ENCODE assay signal across 8 cellular contexts in the genomic region with DNA sequence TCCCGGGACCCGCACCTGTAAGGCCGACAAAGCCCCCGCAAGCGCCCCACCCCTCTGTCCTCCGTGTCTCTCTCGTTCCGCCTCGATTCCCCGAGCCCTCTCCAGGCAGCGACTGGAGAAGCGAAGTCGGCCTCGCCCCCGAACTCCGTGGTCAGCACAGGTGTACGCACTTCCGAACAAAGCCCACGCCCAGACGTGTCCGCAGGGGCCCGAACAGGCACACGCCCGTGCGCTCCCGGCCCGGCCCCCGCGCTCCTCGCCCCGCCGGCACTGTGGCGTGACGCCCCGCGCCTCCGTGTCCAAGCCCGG.
DNase-seq lines count a peak whose midpoint lies in the region; ATAC-seq lines count a peak whose summit lies in the region.

No MANE protein-coding gene starts in this region.

- no peaks in the 10 kb centered on the region for H3K36me3 ChIP-seq in adipocyte (ENCODE audit: control insufficient read depth, insufficient read depth, low read length, severe bottlenecking)
- H3K36me3 ChIP-seq in subcutaneous abdominal adipose tissue (ENCODE audit: control insufficient read depth in 5 of 5, insufficient read depth in 5 of 5, low read length in 5 of 5) = no peaks in the 10 kb centered on the region

- H3K4me3 ChIP-seq in adipocyte (ENCODE audit: low read length) (peak overlapping the region; percentile 87), subcutaneous abdominal adipose tissue (ENCODE audit: low read depth in 1 of 5, low read length in 5 of 5) (peak overlapping the region in 4 of 5 donors; percentile 55 to 79 (median 67))

- H3K9ac ChIP-seq in adipocyte (ENCODE audit: low read length) = peak overlapping the region; percentile 97
- H3K9ac ChIP-seq in subcutaneous abdominal adipose tissue (ENCODE audit: low read length in 5 of 5) = peak overlapping the region in 3 of 5 donors; percentile 62 to 80 (median 64)

- no peak overlapping the region for H3K27ac ChIP-seq in subcutaneous abdominal adipose tissue (ENCODE audit: low read depth, low read length)

- H3K9me3 ChIP-seq in adipocyte (ENCODE audit: control insufficient read depth, low read length) = no peaks in the 10 kb centered on the region
- no peaks in the 10 kb centered on the region for H3K9me3 ChIP-seq in subcutaneous abdominal adipose tissue (ENCODE audit: control insufficient read depth in 5 of 5, low read length in 5 of 5)

- peak; percentile 24 for ATAC-seq in HG02610 (IDR thresholded peaks at IDR 0.05; ENCODE audit: unreplicated experiment)

- H3K27me3 ChIP-seq in adipocyte (replicated peaks; ENCODE audit: control insufficient read depth, insufficient read depth, low read length) (no peaks in the 10 kb centered on the region), subcutaneous abdominal adipose tissue (ENCODE audit: control insufficient read depth in 5 of 5, insufficient read depth in 4 of 5, low read length in 5 of 5) (peaks cover 0 to 41% (median 19%) of the 10 kb centered on the region in 5 donors)

- DNase-seq in D341Med (ENCODE audit: low spot score) (peak; percentile 64), adipocyte (ENCODE audit: low read depth) (no peak), islet precursor cell (peak; percentile 63), EL (no peak), GDM1 (lab: John Stamatoyannopoulos, UW) (no peak)
- DNase-seq in stimulated activated naive CD4-positive, alpha-beta T cell treated with Interleukin-2 at 50 U/mL for 16 hours (lab: John Stamatoyannopoulos, UW) = no peak

- H3K4me1 ChIP-seq in adipocyte (ENCODE audit: control insufficient read depth, insufficient read depth, low read length) (peaks cover 44% of the 10 kb centered on the region), subcutaneous abdominal adipose tissue (ENCODE audit: control insufficient read depth in 5 of 5, insufficient read depth in 5 of 5, low read length in 5 of 5) (peaks cover 0 to 24% (median 22%) of the 10 kb centered on the region in 5 donors)

Comparison
In these comparisons a context has a peak if more than half of its experiments do, and no peak if none do; other contexts are left out.
1. DNase-seq: peak in D341Med (single experiment) and islet precursor cell (single experiment); none in adipocyte (single experiment), EL (single experiment), stimulated activated naive CD4-positive, alpha-beta T cell treated with Interleukin-2 at 50 U/mL for 16 hours (single experiment) and GDM1 (single experiment).